In the genomic region with DNA sequence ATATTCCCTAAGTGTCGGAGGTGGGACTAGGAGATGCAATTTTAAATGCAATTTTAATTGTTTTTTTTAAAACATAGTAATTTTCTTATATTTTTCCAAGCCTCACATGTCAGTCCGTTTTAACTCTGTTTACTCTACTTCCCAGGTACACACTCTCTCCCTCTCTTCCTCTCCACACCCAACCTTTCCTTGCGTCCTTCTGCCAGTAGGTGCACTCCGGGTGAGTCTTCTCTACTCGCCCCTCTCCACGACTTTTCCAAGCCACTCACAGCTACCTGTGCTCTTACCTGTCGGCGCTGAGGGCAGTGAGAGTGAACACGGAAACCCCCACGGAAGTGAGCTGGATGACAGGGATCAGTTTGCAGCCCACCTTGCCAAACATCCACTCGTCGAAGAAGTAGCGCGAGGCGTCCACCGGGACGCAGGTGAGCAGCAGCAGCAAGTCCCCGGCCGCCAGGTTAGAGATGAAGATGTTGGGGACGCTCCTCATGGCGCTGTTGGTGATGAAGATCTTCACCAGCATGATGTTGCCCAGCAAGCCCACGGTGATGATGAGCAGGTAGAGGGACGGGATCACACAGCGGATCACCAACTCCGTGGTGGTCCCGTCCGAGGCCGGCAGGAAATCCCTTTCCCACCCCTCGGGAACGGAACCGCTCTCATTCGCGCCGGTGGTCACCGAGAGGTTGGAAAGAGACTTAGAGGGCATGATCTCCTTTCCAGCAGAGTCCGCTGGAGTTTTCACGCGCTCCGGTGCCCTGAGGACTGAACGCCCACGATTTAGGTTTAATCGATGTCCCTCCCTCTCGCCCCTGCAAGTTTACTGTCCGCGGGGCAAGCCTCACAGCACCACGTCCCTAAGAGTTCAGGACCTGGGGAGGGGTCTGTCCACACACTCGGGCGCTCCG, we compare ENCODE assay signal across 16 cellular contexts. TPM values are rescaled to one million over a fixed set of nuclear protein-coding genes. Genes with fewer than 3 reads are reported as not detected.
DNase-seq lines count a peak whose midpoint lies in the region; ATAC-seq and TF ChIP-seq lines count a peak whose summit lies in the region.
"Had no signal": no experiment of that assay in that cellular context is flagged by ENCODE, and none has a peak within 500 bp of the region (broad histone marks: within the 10 kb centered on the region; RNA-seq: fewer than 3 reads in every experiment).

No MANE protein-coding gene starts in this region.

- H3K4me1 Mint-ChIP-seq in H9, result peaks cover 5 to 6% of the 10 kb centered on the region in 2 experiments; a peak in 2 of 4 replicates
- H3K4me1 Mint-ChIP-seq: CD14-positive monocyte had no signal

- DNase-seq in H9 (peak; percentile 37), NCI-H345 treated with DMSO at 0.1 percent for 48 hours (lab: John Stamatoyannopoulos, UW; ENCODE audit: unreplicated experiment) (peak; percentile 33), fibroblast of lung (ENCODE audit: low read depth in 2 of 2) (no peak), NCI-H2196 (lab: John Stamatoyannopoulos, UW; ENCODE audit: unreplicated experiment) (no peak), KG1 (lab: John Stamatoyannopoulos, UW) (no peak)
- DNase-seq: activated CD4-positive, alpha-beta T cell treated with anti-CD3 and anti-CD28 coated beads, Interleukin-2, amount 50 U/mL, for 1 hour; NCI-H1092 treated with DMSO at 0.1 percent for 48 hours; NCI-H69; stimulated activated naive CD4-positive, alpha-beta T cell treated with Interleukin-2 at 50 U/mL for 16 hours had no signal

- H3K9ac ChIP-seq in H9 (ENCODE audit: extremely low read depth, insufficient read length, low read length), result no peak overlapping the region
- H3K9ac ChIP-seq in fibroblast of lung (ENCODE audit: insufficient read depth, low read length), result no peak overlapping the region
- H3K9ac ChIP-seq in parathyroid adenoma, result no peak overlapping the region

- H3K36me3 Mint-ChIP-seq in H9 (ENCODE audit: insufficient read depth in 1 of 3, low read depth in 3 of 3), result no peaks in the 10 kb centered on the region
- H3K36me3 Mint-ChIP-seq: CD14-positive monocyte, IgD-negative memory B cell had no signal

- H3K14ac ChIP-seq in H9 (ENCODE audit: insufficient read depth, low read length), result no peak overlapping the region; the same call in 1 of the 2 replicates

- no peak for ATAC-seq in GM19023 (IDR thresholded peaks at IDR 0.05; ENCODE audit: unreplicated experiment)

- WGBS in H9 (ENCODE audit: extremely low coverage, insufficient read length, low lambda C conversion rate), result no CpG with 5 or more reads among the region's 49 CpGs

- no peak overlapping the region for H2BK5ac ChIP-seq in H9 (ENCODE audit: insufficient read length, low read length)

- no peak overlapping the region for H3K4ac ChIP-seq in H9 (ENCODE audit: low read depth, low read length)

- no peak overlapping the region for H3K27ac ChIP-seq in H9 (ENCODE audit: insufficient read length, low read depth, low read length)
- H3K27ac ChIP-seq in fibroblast of lung (ENCODE audit: insufficient read depth, low read length), result no peak overlapping the region
- H3K27ac ChIP-seq in parathyroid adenoma, result no peak overlapping the region
- H3K27ac ChIP-seq: left lung, right lobe of liver had no signal

- TF ChIP-seq CTCF in H9 (conservative IDR thresholded peaks at IDR 0.05) (no peak; the same call in 1 of the 3 replicates), fibroblast of lung (conservative IDR thresholded peaks at IDR 0.05 in 1 of 2, IDR thresholded peaks at IDR 0.05 in 1 of 2; ENCODE audit: low read depth in 1 of 2, low read length in 2 of 2) (no peak), parathyroid adenoma (IDR thresholded peaks at IDR 0.05) (no peak)

- H4K20me1 ChIP-seq in H9 (ENCODE audit: control insufficient read depth, insufficient read depth, insufficient read length) (no peaks in the 10 kb centered on the region), fibroblast of lung (ENCODE audit: control insufficient read depth, extremely low read depth, insufficient read depth, low read length) (no peaks in the 10 kb centered on the region)

- H4K5ac ChIP-seq in H9 (ENCODE audit: insufficient read length, low read depth, low read length), result no peak overlapping the region

- no peaks in the 10 kb centered on the region for H3K9me3 ChIP-seq in H9 (ENCODE audit: control insufficient read depth, low read depth, low read length)
- H3K9me3 ChIP-seq in fibroblast of lung (ENCODE audit: control insufficient read depth, insufficient read depth, low read depth, low read length), result no peaks in the 10 kb centered on the region
- no peaks in the 10 kb centered on the region for H3K9me3 ChIP-seq in parathyroid adenoma (ENCODE audit: control insufficient read depth, low read length)
- H3K9me3 ChIP-seq: left lung, right lobe of liver had no signal

- H4K91ac ChIP-seq in H9 (ENCODE audit: insufficient read length, low read depth, low read length), result no peak overlapping the region

- H3K4me2 ChIP-seq in H9 (ENCODE audit: insufficient read depth, insufficient read length, low read length) (peak overlapping the region; percentile 69), fibroblast of lung (ENCODE audit: extremely low read depth, insufficient read depth, low read length) (peak overlapping the region; percentile 76), parathyroid adenoma (ENCODE audit: low read length) (peak overlapping the region; percentile 9)

- H3K4me1 ChIP-seq in H9 (ENCODE audit: insufficient read depth, low read length), result no peaks in the 10 kb centered on the region
- no peaks in the 10 kb centered on the region for H3K4me1 ChIP-seq in fibroblast of lung (ENCODE audit: control insufficient read depth, extremely low read depth, insufficient read depth, low read length)
- no peaks in the 10 kb centered on the region for H3K4me1 ChIP-seq in parathyroid adenoma
- H3K4me1 ChIP-seq: left lung, right lobe of liver had no signal

- H4K8ac ChIP-seq in H9 (replicated peaks; ENCODE audit: insufficient read length, low read depth, low read length), result no peak overlapping the region

- no peak overlapping the region for H3K18ac ChIP-seq in H9 (ENCODE audit: insufficient read length, low read depth, low read length)

- peaks cover 8% of the 10 kb centered on the region for H3K23me2 ChIP-seq in H9 (ENCODE audit: insufficient read length, low read depth, low read length, poor library complexity, severe bottlenecking)

- H3K79me1 ChIP-seq in H9 (ENCODE audit: insufficient read depth, low read depth, low read length, poor library complexity, severe bottlenecking), result no peaks in the 10 kb centered on the region

- no peak overlapping the region for H2AFZ ChIP-seq in H9 (ENCODE audit: low read length)
- H2AFZ ChIP-seq in fibroblast of lung (ENCODE audit: low read length), result no peak overlapping the region
- no peak overlapping the region for H2AFZ ChIP-seq in parathyroid adenoma

- H3K27me3 ChIP-seq in H9 (ENCODE audit: insufficient read depth, low read length) (peaks cover 4% of the 10 kb centered on the region; the same call in 1 of the 2 replicates), fibroblast of lung (ENCODE audit: control insufficient read depth, insufficient read depth, low read length) (peaks cover 6% of the 10 kb centered on the region), parathyroid adenoma (ENCODE audit: control insufficient read depth, insufficient read depth, low read length) (no peaks in the 10 kb centered on the region)

- no peak overlapping the region for H3K23ac ChIP-seq in H9 (ENCODE audit: insufficient read length, low read depth, low read length)

- no peak overlapping the region for H2BK15ac ChIP-seq in H9 (ENCODE audit: low read depth, low read length)

- H3K4me3 Mint-ChIP-seq in H9, result peak overlapping the region; percentile 60 to 80
- H3K4me3 Mint-ChIP-seq: IgD-negative memory B cell had no signal

- H2BK120ac ChIP-seq in H9 (ENCODE audit: low read depth, low read length, poor library complexity, severe bottlenecking), result no peak overlapping the region

- no peak overlapping the region for H3K56ac ChIP-seq in H9 (ENCODE audit: insufficient read length, low read depth, low read length)

- H3K79me2 ChIP-seq in H9 (ENCODE audit: insufficient read depth, low read length) (no peaks in the 10 kb centered on the region), fibroblast of lung (ENCODE audit: control insufficient read depth, insufficient read depth, low read length) (no peaks in the 10 kb centered on the region), parathyroid adenoma (no peaks in the 10 kb centered on the region)

- peaks cover 19% of the 10 kb centered on the region for H3K27me3 Mint-ChIP-seq in H9 (ENCODE audit: low read depth)

- H3K27ac Mint-ChIP-seq in H9, result no peak overlapping the region; a peak in 1 of 7 replicates
- H3K27ac Mint-ChIP-seq: CD14-positive monocyte had no signal

- H3T11ph ChIP-seq in H9 (ENCODE audit: low read length), result no peak overlapping the region

- H2AK5ac ChIP-seq in H9 (ENCODE audit: insufficient read length, low read length), result no peak overlapping the region

- H3K4me3 ChIP-seq in fibroblast of lung (replicated peaks in 1 of 4; ENCODE audit: control extremely low read depth in 1 of 4, insufficient read depth in 1 of 4, low read depth in 3 of 4, low read length in 4 of 4) (no peak overlapping the region), parathyroid adenoma (ENCODE audit: low read depth, low read length) (no peak overlapping the region)
- H3K4me3 ChIP-seq: left lung, right lobe of liver had no signal

- H2BK12ac ChIP-seq in H9 (ENCODE audit: insufficient read length, low read depth, low read length), result no peak overlapping the region

- no peak overlapping the region for H2BK20ac ChIP-seq in H9 (ENCODE audit: low read depth, low read length, poor library complexity, severe bottlenecking)

- no peaks in the 10 kb centered on the region; a peak in 1 of 5 replicates for H3K9me3 Mint-ChIP-seq in H9
- H3K9me3 Mint-ChIP-seq: IgD-negative memory B cell had no signal

- H3K36me3 ChIP-seq in fibroblast of lung (ENCODE audit: control insufficient read depth, insufficient read depth, low read length) (no peaks in the 10 kb centered on the region), parathyroid adenoma (ENCODE audit: control insufficient read depth, insufficient read depth, low read length) (no peaks in the 10 kb centered on the region)
- H3K36me3 ChIP-seq: left lung, right lobe of liver had no signal

RNA-seq across cellular contexts. Expression of a gene that starts 44.5 kb away (rescaled TPM):
- total RNA-seq in H9 (2021) (not detected in 2 replicates), fibroblast of lung (not detected in 2 replicates)
- polyA plus RNA-seq in fibroblast of lung, result not detected in 2 replicates
- not detected in 2 replicates for polyA plus RNA-seq in fibroblast of lung (2012)
- not detected in 2 replicates for polyA minus RNA-seq in fibroblast of lung (ENCODE audit: low replicate concordance)
- total RNA-seq: glomerular endothelial cell, left lung, right lobe of liver had no signal
- polyA plus RNA-seq: CD14-positive monocyte, IgD-negative memory B cell had no signal

RNA-seq across cellular contexts. Expression of a gene that starts 58.7 kb away (rescaled TPM):
- total RNA-seq in H9 (2021) (not detected in 2 replicates), fibroblast of lung (under 0.01 TPM in 1 of 2 replicates, not detected in the other)
- polyA plus RNA-seq in fibroblast of lung, result 0.05 TPM in 1 of 2 replicates, not detected in the other
- polyA plus RNA-seq in fibroblast of lung (2012), result not detected in 2 replicates
- not detected in 2 replicates for polyA minus RNA-seq in fibroblast of lung (ENCODE audit: low replicate concordance)
- total RNA-seq: glomerular endothelial cell, left lung, right lobe of liver had no signal
- polyA plus RNA-seq: CD14-positive monocyte, IgD-negative memory B cell had no signal

RNA-seq across cellular contexts. Expression of a gene that starts 58.9 kb away (rescaled TPM):
- total RNA-seq in H9 (2021), result 62.4 and 63.1 TPM in 2 replicates
- 25.9 and 26.3 TPM in 2 replicates for total RNA-seq in fibroblast of lung
- 95.4 and 99.3 TPM in 2 replicates for polyA plus RNA-seq in fibroblast of lung
- 50.1 and 50.9 TPM in 2 replicates for polyA plus RNA-seq in fibroblast of lung (2012)
- 10.7 and 13.7 TPM in 2 replicates for polyA minus RNA-seq in fibroblast of lung (ENCODE audit: low replicate concordance)

Comparison
In these comparisons a context has a peak if more than half of its experiments do, and no peak if none do; other contexts are left out.
1. DNase-seq: peak in H9 (single experiment) and NCI-H345 treated with DMSO at 0.1 percent for 48 hours (single experiment); none in fibroblast of lung (0 of 2), NCI-H2196 (single experiment) and KG1 (single experiment).
2. H3K4me2 ChIP-seq: peak in every context shown above with its lines; median percentile 76 in fibroblast of lung; 69 in H9; 9 in parathyroid adenoma.